Comparison of ENCODE assay signal across 1 cellular context in the genomic region with DNA sequence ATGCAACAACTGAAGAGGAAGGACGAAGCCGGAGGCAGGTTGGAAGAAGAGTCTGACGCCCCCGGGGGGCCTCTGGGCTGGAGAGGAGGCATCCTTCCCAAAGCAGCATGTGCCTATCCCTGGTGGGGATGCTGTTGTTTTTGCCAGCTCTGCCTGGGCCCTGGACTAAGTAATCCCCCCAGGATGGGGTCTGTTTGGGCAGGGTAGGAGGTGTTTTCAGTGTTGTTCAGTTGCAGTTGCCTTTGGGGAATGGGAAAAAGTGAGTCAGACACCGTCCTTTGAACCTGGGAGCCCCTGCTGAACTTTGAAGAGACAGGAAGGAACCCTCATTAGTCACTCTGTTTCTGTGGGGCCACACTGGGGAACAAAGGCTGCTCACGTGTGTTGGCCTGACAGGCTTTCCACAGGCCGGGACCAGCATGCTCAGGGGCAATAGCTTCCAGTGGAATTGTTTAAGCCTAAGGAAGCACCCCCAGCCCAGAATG.
TF ChIP-seq lines count a peak whose summit lies in the region.

No MANE protein-coding gene starts in this region.

TF ChIP-seq in HepG2, 621 proteins besides CTCF, POLR2A, EP300 and RAD21 (continued from another document):
- TF ChIP-seq, protein P1, sequence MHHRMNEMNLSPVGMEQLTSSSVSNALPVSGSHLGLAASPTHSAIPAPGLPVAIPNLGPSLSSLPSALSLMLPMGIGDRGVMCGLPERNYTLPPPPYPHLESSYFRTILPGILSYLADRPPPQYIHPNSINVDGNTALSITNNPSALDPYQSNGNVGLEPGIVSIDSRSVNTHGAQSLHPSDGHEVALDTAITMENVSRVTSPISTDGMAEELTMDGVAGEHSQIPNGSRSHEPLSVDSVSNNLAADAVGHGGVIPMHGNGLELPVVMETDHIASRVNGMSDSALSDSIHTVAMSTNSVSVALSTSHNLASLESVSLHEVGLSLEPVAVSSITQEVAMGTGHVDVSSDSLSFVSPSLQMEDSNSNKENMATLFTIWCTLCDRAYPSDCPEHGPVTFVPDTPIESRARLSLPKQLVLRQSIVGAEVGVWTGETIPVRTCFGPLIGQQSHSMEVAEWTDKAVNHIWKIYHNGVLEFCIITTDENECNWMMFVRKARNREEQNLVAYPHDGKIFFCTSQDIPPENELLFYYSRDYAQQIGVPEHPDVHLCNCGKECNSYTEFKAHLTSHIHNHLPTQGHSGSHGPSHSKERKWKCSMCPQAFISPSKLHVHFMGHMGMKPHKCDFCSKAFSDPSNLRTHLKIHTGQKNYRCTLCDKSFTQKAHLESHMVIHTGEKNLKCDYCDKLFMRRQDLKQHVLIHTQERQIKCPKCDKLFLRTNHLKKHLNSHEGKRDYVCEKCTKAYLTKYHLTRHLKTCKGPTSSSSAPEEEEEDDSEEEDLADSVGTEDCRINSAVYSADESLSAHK (CRISPR knock-in tag; IDR thresholded peaks at IDR 0.05; ENCODE audit: borderline replicate concordance) = no peak
